Comparison of ENCODE assay signal across 1 cellular context in the genomic region with DNA sequence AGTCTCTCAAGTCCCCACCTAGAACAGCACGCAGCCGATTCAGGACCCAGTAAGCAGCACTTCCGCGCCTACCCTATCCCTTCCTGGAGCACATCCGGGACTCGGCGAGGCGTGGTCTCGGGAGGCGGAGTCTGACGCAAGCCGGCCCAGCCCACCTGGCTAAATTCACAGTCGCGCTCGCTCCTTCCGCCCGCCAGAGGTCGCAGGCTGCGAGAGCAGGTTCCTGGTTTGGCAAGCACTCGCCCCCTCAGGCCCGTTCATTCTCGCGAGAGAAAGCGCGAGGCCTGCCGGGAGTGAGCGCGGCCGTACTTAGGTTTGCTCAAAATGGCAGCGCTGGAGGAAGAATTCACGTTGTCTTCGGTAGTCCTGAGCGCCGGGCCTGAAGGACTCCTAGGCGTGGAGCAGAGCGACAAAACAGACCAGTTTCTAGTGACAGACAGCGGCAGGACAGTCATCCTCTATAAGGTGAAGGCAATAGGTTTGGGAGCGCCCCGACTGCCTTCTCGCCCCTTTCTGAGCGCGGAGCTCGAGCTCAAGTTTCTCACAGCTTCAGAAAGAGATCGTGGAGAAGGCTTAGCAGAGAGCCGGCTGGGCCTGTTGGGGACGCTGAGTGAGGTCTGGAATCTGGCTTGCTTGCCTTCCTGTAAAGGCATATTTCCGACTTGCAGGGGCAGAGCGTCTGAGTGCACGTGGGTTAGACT.
A peak's percentile ranks its signal among the peaks of the same experiment; 100 is the strongest.
TF ChIP-seq lines count a peak whose summit lies in the region.

A gene (plus strand): TSS at position 313 of the 701 bp plus-strand sequence. CDS start 12 bp downstream, at position 325.

TF ChIP-seq in HEK293, 187 proteins besides CTCF, POLR2A, EP300 and RAD21 (continued from another document and continues in another):
- TF ChIP-seq, protein P1, sequence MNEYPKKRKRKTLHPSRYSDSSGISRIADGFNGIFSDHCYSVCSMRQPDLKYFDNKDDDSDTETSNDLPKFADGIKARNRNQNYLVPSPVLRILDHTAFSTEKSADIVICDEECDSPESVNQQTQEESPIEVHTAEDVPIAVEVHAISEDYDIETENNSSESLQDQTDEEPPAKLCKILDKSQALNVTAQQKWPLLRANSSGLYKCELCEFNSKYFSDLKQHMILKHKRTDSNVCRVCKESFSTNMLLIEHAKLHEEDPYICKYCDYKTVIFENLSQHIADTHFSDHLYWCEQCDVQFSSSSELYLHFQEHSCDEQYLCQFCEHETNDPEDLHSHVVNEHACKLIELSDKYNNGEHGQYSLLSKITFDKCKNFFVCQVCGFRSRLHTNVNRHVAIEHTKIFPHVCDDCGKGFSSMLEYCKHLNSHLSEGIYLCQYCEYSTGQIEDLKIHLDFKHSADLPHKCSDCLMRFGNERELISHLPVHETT (tag by site-specific recombination; IDR thresholded peaks at IDR 0.05) = peak; percentile 87; the same call in 1 of the 2 replicates
- TF ChIP-seq ZNF416 (tag by site-specific recombination; IDR thresholded peaks at IDR 0.05) (no peak), ZNF335 (tag by site-specific recombination; conservative IDR thresholded peaks at IDR 0.05) (peak; percentile 84), ZNF558 (tag by site-specific recombination; IDR thresholded peaks at IDR 0.05) (0 out of 2 replicates have a peak, but pooled peaks have one; percentile 35), KLF8 (tag by site-specific recombination; IDR thresholded peaks at IDR 0.05) (peak; percentile 93), ZNF768 (tag by site-specific recombination; IDR thresholded peaks at IDR 0.05) (no peak), ZNF785 (tag by site-specific recombination; IDR thresholded peaks at IDR 0.05) (no peak), YY1 (tag by site-specific recombination; IDR thresholded peaks at IDR 0.05) (peak; percentile 93), ZNF114 (tag by site-specific recombination; IDR thresholded peaks at IDR 0.05) (no peak), SETDB1 (IDR thresholded peaks at IDR 0.05; ENCODE audit: insufficient read length, low read length) (no peak), ZBTB1 (tag by site-specific recombination; IDR thresholded peaks at IDR 0.05) (0 out of 2 replicates have a peak, but pooled peaks have one; percentile 25), ZNF16 (tag by site-specific recombination; IDR thresholded peaks at IDR 0.05; ENCODE audit: low read depth) (no peak), ZNF561 (tag by site-specific recombination; IDR thresholded peaks at IDR 0.05; ENCODE audit: borderline replicate concordance) (no peak), SCRT2 (tag by site-specific recombination; IDR thresholded peaks at IDR 0.05) (peak; percentile 52; the same call in 1 of the 2 replicates), ZFP3 (tag by site-specific recombination; IDR thresholded peaks at IDR 0.05; ENCODE audit: low read depth) (no peak), ZNF610 (tag by site-specific recombination; IDR thresholded peaks at IDR 0.05; ENCODE audit: borderline replicate concordance) (peak; percentile 68; the same call in 1 of the 2 replicates), ZNF169 (tag by site-specific recombination; IDR thresholded peaks at IDR 0.05) (no peak), GLI2 (tag by site-specific recombination; IDR thresholded peaks at IDR 0.05; ENCODE audit: borderline replicate concordance, low read depth) (no peak), ZNF175 (tag by site-specific recombination; IDR thresholded peaks at IDR 0.05) (no peak), ZNF350 (tag by site-specific recombination; IDR thresholded peaks at IDR 0.05) (no peak), EGR2 (tag by site-specific recombination; IDR thresholded peaks at IDR 0.05; ENCODE audit: low read depth) (peak; percentile 76), BCL11A (tag by site-specific recombination; IDR thresholded peaks at IDR 0.05; ENCODE audit: low read depth) (no peak), KLF9 (tag by site-specific recombination; IDR thresholded peaks at IDR 0.05; ENCODE audit: low read depth) (peak; percentile 90), ZNF324 (tag by site-specific recombination; IDR thresholded peaks at IDR 0.05) (peak; percentile 74; the same call in 1 of the 2 replicates), ZNF654 (tag by site-specific recombination; IDR thresholded peaks at IDR 0.05; ENCODE audit: low read depth) (peak; percentile 47), ZBTB17 (tag by site-specific recombination; IDR thresholded peaks at IDR 0.05) (peak; percentile 92), GLIS2 (tag by site-specific recombination; IDR thresholded peaks at IDR 0.05) (peak; percentile 71), SP2 (tag by site-specific recombination; IDR thresholded peaks at IDR 0.05) (peak; percentile 76), ZNF776 (tag by site-specific recombination; IDR thresholded peaks at IDR 0.05; ENCODE audit: borderline replicate concordance) (no peak), YY2 (tag by site-specific recombination; IDR thresholded peaks at IDR 0.05) (peak; percentile 91), ZNF843 (tag by site-specific recombination; IDR thresholded peaks at IDR 0.05) (peak; percentile 65), KLF16 (tag by site-specific recombination; IDR thresholded peaks at IDR 0.05) (peak; percentile 89), HOXD13 (CRISPR knock-in tag; IDR thresholded peaks at IDR 0.05; ENCODE audit: borderline replicate concordance) (no peak), IKZF3 (tag by site-specific recombination; IDR thresholded peaks at IDR 0.05) (no peak), ZNF391 (tag by site-specific recombination; IDR thresholded peaks at IDR 0.05; ENCODE audit: borderline replicate concordance, low read depth) (peak; percentile 44; the same call in 1 of the 2 replicates), RBAK (tag by site-specific recombination; IDR thresholded peaks at IDR 0.05) (no peak), ZNF473 (tag by site-specific recombination; IDR thresholded peaks at IDR 0.05) (no peak), ZNF121 (tag by site-specific recombination; IDR thresholded peaks at IDR 0.05) (0 out of 2 replicates have a peak, but pooled peaks have one; percentile 15), ZIC2 (tag by site-specific recombination; IDR thresholded peaks at IDR 0.05) (no peak), KLF1 (tag by site-specific recombination; IDR thresholded peaks at IDR 0.05) (0 out of 2 replicates have a peak, but pooled peaks have one; percentile 25)
- TF ChIP-seq, protein P2, sequence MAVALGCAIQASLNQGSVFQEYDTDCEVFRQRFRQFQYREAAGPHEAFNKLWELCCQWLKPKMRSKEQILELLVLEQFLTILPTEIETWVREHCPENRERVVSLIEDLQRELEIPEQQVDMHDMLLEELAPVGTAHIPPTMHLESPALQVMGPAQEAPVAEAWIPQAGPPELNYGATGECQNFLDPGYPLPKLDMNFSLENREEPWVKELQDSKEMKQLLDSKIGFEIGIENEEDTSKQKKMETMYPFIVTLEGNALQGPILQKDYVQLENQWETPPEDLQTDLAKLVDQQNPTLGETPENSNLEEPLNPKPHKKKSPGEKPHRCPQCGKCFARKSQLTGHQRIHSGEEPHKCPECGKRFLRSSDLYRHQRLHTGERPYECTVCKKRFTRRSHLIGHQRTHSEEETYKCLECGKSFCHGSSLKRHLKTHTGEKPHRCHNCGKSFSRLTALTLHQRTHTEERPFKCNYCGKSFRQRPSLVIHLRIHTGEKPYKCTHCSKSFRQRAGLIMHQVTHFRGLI (tag by site-specific recombination; IDR thresholded peaks at IDR 0.05) = no peak
- TF ChIP-seq, protein P3, sequence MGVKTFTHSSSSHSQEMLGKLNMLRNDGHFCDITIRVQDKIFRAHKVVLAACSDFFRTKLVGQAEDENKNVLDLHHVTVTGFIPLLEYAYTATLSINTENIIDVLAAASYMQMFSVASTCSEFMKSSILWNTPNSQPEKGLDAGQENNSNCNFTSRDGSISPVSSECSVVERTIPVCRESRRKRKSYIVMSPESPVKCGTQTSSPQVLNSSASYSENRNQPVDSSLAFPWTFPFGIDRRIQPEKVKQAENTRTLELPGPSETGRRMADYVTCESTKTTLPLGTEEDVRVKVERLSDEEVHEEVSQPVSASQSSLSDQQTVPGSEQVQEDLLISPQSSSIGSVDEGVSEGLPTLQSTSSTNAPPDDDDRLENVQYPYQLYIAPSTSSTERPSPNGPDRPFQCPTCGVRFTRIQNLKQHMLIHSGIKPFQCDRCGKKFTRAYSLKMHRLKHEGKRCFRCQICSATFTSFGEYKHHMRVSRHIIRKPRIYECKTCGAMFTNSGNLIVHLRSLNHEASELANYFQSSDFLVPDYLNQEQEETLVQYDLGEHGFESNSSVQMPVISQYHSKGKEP (tag by site-specific recombination; IDR thresholded peaks at IDR 0.05) = 0 out of 2 replicates have a peak, but pooled peaks have one; percentile 28
- TF ChIP-seq, protein P4, sequence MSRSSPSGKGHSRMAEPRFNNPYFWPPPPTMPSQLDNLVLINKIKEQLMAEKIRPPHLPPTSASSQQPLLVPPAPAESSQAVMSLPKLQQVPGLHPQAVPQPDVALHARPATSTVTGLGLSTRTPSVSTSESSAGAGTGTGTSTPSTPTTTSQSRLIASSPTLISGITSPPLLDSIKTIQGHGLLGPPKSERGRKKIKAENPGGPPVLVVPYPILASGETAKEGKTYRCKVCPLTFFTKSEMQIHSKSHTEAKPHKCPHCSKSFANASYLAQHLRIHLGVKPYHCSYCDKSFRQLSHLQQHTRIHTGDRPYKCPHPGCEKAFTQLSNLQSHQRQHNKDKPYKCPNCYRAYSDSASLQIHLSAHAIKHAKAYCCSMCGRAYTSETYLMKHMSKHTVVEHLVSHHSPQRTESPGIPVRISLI (tag by site-specific recombination; IDR thresholded peaks at IDR 0.05) = no peak
- TF ChIP-seq, protein P5, sequence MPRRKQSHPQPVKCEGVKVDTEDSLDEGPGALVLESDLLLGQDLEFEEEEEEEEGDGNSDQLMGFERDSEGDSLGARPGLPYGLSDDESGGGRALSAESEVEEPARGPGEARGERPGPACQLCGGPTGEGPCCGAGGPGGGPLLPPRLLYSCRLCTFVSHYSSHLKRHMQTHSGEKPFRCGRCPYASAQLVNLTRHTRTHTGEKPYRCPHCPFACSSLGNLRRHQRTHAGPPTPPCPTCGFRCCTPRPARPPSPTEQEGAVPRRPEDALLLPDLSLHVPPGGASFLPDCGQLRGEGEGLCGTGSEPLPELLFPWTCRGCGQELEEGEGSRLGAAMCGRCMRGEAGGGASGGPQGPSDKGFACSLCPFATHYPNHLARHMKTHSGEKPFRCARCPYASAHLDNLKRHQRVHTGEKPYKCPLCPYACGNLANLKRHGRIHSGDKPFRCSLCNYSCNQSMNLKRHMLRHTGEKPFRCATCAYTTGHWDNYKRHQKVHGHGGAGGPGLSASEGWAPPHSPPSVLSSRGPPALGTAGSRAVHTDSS (tag by site-specific recombination; IDR thresholded peaks at IDR 0.05) = peak; percentile 6; the same call in 1 of the 2 replicates
- TF ChIP-seq, protein P6, sequence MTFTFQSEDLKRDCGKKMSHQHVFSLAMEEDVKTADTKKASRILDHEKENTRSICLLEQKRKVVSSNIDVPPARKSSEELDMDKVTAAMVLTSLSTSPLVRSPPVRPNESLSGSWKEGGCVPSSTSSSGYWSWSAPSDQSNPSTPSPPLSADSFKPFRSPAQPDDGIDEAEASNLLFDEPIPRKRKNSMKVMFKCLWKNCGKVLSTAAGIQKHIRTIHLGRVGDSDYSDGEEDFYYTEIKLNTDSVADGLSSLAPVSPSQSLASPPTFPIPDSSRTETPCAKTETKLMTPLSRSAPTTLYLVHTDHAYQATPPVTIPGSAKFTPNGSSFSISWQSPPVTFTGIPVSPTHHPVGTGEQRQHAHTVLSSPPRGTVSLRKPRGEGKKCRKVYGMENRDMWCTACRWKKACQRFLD (tag by site-specific recombination; IDR thresholded peaks at IDR 0.05) = no peak
- TF ChIP-seq, protein P7, sequence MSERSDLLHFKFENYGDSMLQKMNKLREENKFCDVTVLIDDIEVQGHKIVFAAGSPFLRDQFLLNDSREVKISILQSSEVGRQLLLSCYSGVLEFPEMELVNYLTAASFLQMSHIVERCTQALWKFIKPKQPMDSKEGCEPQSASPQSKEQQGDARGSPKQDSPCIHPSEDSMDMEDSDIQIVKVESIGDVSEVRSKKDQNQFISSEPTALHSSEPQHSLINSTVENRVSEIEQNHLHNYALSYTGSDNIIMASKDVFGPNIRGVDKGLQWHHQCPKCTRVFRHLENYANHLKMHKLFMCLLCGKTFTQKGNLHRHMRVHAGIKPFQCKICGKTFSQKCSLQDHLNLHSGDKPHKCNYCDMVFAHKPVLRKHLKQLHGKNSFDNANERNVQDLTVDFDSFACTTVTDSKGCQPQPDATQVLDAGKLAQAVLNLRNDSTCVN (tag by site-specific recombination; optimal IDR thresholded peaks at IDR 0.05) = peak; percentile 79
- TF ChIP-seq, protein P8, sequence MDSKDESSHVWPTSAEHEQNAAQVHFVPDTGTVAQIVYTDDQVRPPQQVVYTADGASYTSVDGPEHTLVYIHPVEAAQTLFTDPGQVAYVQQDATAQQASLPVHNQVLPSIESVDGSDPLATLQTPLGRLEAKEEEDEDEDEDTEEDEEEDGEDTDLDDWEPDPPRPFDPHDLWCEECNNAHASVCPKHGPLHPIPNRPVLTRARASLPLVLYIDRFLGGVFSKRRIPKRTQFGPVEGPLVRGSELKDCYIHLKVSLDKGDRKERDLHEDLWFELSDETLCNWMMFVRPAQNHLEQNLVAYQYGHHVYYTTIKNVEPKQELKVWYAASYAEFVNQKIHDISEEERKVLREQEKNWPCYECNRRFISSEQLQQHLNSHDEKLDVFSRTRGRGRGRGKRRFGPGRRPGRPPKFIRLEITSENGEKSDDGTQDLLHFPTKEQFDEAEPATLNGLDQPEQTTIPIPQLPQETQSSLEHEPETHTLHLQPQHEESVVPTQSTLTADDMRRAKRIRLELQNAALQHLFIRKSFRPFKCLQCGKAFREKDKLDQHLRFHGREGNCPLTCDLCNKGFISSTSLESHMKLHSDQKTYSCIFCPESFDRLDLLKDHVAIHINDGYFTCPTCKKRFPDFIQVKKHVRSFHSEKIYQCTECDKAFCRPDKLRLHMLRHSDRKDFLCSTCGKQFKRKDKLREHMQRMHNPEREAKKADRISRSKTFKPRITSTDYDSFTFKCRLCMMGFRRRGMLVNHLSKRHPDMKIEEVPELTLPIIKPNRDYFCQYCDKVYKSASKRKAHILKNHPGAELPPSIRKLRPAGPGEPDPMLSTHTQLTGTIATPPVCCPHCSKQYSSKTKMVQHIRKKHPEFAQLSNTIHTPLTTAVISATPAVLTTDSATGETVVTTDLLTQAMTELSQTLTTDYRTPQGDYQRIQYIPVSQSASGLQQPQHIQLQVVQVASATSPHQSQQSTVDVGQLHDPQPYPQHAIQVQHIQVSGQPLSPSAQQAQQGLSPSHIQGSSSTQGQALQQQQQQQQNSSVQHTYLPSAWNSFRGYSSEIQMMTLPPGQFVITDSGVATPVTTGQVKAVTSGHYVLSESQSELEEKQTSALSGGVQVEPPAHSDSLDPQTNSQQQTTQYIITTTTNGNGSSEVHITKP (tag by site-specific recombination; IDR thresholded peaks at IDR 0.05) = peak; percentile 84
- TF ChIP-seq, protein P9, sequence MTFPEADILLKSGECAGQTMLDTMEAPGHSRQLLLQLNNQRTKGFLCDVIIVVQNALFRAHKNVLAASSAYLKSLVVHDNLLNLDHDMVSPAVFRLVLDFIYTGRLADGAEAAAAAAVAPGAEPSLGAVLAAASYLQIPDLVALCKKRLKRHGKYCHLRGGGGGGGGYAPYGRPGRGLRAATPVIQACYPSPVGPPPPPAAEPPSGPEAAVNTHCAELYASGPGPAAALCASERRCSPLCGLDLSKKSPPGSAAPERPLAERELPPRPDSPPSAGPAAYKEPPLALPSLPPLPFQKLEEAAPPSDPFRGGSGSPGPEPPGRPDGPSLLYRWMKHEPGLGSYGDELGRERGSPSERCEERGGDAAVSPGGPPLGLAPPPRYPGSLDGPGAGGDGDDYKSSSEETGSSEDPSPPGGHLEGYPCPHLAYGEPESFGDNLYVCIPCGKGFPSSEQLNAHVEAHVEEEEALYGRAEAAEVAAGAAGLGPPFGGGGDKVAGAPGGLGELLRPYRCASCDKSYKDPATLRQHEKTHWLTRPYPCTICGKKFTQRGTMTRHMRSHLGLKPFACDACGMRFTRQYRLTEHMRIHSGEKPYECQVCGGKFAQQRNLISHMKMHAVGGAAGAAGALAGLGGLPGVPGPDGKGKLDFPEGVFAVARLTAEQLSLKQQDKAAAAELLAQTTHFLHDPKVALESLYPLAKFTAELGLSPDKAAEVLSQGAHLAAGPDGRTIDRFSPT (tag by site-specific recombination; IDR thresholded peaks at IDR 0.05) = no peak
